ENCODE assay signal across 1 cellular context in genomic region chr17:72632026-72632684, GRCh38.
A peak's percentile ranks its signal among the peaks of the same experiment; 100 is the strongest.
TF ChIP-seq lines count a peak whose summit lies in the region.

No MANE protein-coding gene starts in this region.

TF ChIP-seq in HepG2, 621 proteins besides CTCF, POLR2A, EP300 and RAD21 (continued from another document and continues in another):
- TF ChIP-seq IKZF1 (IDR thresholded peaks at IDR 0.05) (no peak), TBX2 (CRISPR knock-in tag; IDR thresholded peaks at IDR 0.05; ENCODE audit: borderline replicate concordance) (peak; percentile 99), ZNF235 (CRISPR knock-in tag; IDR thresholded peaks at IDR 0.05; ENCODE audit: borderline replicate concordance) (no peak), ZNF432 (CRISPR knock-in tag; IDR thresholded peaks at IDR 0.05; ENCODE audit: borderline replicate concordance) (no peak), GZF1 (CRISPR knock-in tag; IDR thresholded peaks at IDR 0.05) (0 out of 2 replicates have a peak, but pooled peaks have one; percentile 48), MBD4 (IDR thresholded peaks at IDR 0.05; ENCODE audit: borderline replicate concordance, low read length) (no peak), SP2 (CRISPR knock-in tag; IDR thresholded peaks at IDR 0.05) (no peak), RBFOX2 (IDR thresholded peaks at IDR 0.05; ENCODE audit: low read depth, low read length) (peak; percentile 38; the same call in 1 of the 2 replicates), CEBPG (CRISPR knock-in tag; IDR thresholded peaks at IDR 0.05) (peak; percentile 74), HNRNPK (IDR thresholded peaks at IDR 0.05; ENCODE audit: low read depth, low read length, poor library complexity, severe bottlenecking) (no peak), ZNF3 (CRISPR knock-in tag; IDR thresholded peaks at IDR 0.05) (no peak), U2AF2 (IDR thresholded peaks at IDR 0.05; ENCODE audit: low read depth, low read length) (no peak), CENPX (CRISPR knock-in tag; IDR thresholded peaks at IDR 0.05) (no peak), ZNF12 (CRISPR knock-in tag; IDR thresholded peaks at IDR 0.05) (peak; percentile 55; the same call in 1 of the 2 replicates), TFDP1 (CRISPR knock-in tag; IDR thresholded peaks at IDR 0.05; ENCODE audit: borderline replicate concordance) (peak; percentile 78; the same call in 1 of the 2 replicates), ARNT2 (CRISPR knock-in tag; IDR thresholded peaks at IDR 0.05; ENCODE audit: low read depth) (peak; percentile 58; the same call in 1 of the 2 replicates), TOPORS (CRISPR knock-in tag; IDR thresholded peaks at IDR 0.05) (no peak), ARNT (IDR thresholded peaks at IDR 0.05) (no peak), ZNF775 (CRISPR knock-in tag; IDR thresholded peaks at IDR 0.05; ENCODE audit: borderline replicate concordance) (no peak), MAX (IDR thresholded peaks at IDR 0.05) (peak; percentile 88), RFX5 (IDR thresholded peaks at IDR 0.05; ENCODE audit: low read depth, low read length) (no peak), ZBTB7B (CRISPR knock-in tag; IDR thresholded peaks at IDR 0.05) (peak; percentile 91; the same call in 1 of the 2 replicates), HINFP (CRISPR knock-in tag; IDR thresholded peaks at IDR 0.05; ENCODE audit: low read depth) (0 out of 2 replicates have a peak, but pooled peaks have one; percentile 51), ZNF256 (CRISPR knock-in tag; conservative IDR thresholded peaks at IDR 0.05) (no peak), RFXAP (CRISPR knock-in tag; IDR thresholded peaks at IDR 0.05; ENCODE audit: borderline replicate concordance) (peak; percentile 45; the same call in 1 of the 2 replicates), ZXDC (CRISPR knock-in tag; IDR thresholded peaks at IDR 0.05) (peak; percentile 87; the same call in 1 of the 2 replicates), ZNF672 (CRISPR knock-in tag; IDR thresholded peaks at IDR 0.05) (no peak), PCBP2 (optimal IDR thresholded peaks at IDR 0.05; ENCODE audit: low read depth, low read length, poor library complexity, severe bottlenecking) (no peak), BCL6 (CRISPR knock-in tag; IDR thresholded peaks at IDR 0.05) (peak; percentile 97), SMAD3 (CRISPR knock-in tag; IDR thresholded peaks at IDR 0.05) (peak; percentile 98), ZNF572 (CRISPR knock-in tag; IDR thresholded peaks at IDR 0.05) (no peak), ZNF777 (CRISPR knock-in tag; IDR thresholded peaks at IDR 0.05) (no peak), ZNF550 (CRISPR knock-in tag; IDR thresholded peaks at IDR 0.05; ENCODE audit: borderline replicate concordance) (no peak), TGIF2 (CRISPR knock-in tag; IDR thresholded peaks at IDR 0.05) (peak; percentile 91), ZNF224 (CRISPR knock-in tag; IDR thresholded peaks at IDR 0.05) (no peak), ZNF121 (CRISPR knock-in tag; IDR thresholded peaks at IDR 0.05) (peak; percentile 61), TEAD3 (CRISPR knock-in tag; optimal IDR thresholded peaks at IDR 0.05; ENCODE audit: borderline replicate concordance) (peak; percentile 93), GATAD1 (CRISPR knock-in tag; IDR thresholded peaks at IDR 0.05) (peak; percentile 80), ARHGAP35 (CRISPR knock-in tag; IDR thresholded peaks at IDR 0.05; ENCODE audit: borderline replicate concordance) (no peak), ZNF597 (CRISPR knock-in tag; IDR thresholded peaks at IDR 0.05) (no peak), HMG20B (CRISPR knock-in tag; conservative IDR thresholded peaks at IDR 0.05) (peak; percentile 94), ZNF569 (CRISPR knock-in tag; IDR thresholded peaks at IDR 0.05; ENCODE audit: borderline replicate concordance) (no peak), TARDBP (CRISPR knock-in tag; IDR thresholded peaks at IDR 0.05) (peak; percentile 94), TFAP4 (IDR thresholded peaks at IDR 0.05; ENCODE audit: borderline replicate concordance, low read depth) (peak; percentile 80; the same call in 1 of the 2 replicates), ZNF264 (CRISPR knock-in tag; IDR thresholded peaks at IDR 0.05) (no peak; the same call in 1 of the 2 replicates), NFE2L1 (CRISPR knock-in tag; IDR thresholded peaks at IDR 0.05; ENCODE audit: borderline replicate concordance) (no peak), SETDB1 (CRISPR knock-in tag; IDR thresholded peaks at IDR 0.05; ENCODE audit: borderline replicate concordance) (no peak), PRDM4 (CRISPR knock-in tag; IDR thresholded peaks at IDR 0.05; ENCODE audit: borderline replicate concordance) (no peak), ZNF629 (CRISPR knock-in tag; conservative IDR thresholded peaks at IDR 0.05) (peak; percentile 26; the same call in 1 of the 2 replicates), GATAD2A (CRISPR knock-in tag; IDR thresholded peaks at IDR 0.05) (peak; percentile 100)
- TF ChIP-seq, protein P1, sequence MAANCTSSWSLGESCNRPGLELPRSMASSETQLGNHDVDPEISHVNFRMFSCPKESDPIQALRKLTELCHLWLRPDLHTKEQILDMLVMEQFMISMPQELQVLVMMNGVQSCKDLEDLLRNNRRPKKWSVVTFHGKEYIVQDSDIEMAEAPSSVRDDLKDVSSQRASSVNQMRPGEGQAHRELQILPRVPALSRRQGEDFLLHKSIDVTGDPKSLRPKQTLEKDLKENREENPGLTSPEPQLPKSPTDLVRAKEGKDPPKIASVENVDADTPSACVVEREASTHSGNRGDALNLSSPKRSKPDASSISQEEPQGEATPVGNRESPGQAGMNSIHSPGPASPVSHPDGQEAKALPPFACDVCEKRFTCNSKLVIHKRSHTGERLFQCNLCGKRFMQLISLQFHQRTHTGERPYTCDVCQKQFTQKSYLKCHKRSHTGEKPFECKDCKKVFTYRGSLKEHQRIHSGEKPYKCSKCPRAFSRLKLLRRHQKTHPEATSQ (CRISPR knock-in tag; IDR thresholded peaks at IDR 0.05; ENCODE audit: borderline replicate concordance) = no peak
- TF ChIP-seq, protein P2, sequence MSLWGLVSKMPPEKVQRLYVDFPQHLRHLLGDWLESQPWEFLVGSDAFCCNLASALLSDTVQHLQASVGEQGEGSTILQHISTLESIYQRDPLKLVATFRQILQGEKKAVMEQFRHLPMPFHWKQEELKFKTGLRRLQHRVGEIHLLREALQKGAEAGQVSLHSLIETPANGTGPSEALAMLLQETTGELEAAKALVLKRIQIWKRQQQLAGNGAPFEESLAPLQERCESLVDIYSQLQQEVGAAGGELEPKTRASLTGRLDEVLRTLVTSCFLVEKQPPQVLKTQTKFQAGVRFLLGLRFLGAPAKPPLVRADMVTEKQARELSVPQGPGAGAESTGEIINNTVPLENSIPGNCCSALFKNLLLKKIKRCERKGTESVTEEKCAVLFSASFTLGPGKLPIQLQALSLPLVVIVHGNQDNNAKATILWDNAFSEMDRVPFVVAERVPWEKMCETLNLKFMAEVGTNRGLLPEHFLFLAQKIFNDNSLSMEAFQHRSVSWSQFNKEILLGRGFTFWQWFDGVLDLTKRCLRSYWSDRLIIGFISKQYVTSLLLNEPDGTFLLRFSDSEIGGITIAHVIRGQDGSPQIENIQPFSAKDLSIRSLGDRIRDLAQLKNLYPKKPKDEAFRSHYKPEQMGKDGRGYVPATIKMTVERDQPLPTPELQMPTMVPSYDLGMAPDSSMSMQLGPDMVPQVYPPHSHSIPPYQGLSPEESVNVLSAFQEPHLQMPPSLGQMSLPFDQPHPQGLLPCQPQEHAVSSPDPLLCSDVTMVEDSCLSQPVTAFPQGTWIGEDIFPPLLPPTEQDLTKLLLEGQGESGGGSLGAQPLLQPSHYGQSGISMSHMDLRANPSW (CRISPR knock-in tag; IDR thresholded peaks at IDR 0.05; ENCODE audit: borderline replicate concordance) = no peak
- TF ChIP-seq, protein P3, sequence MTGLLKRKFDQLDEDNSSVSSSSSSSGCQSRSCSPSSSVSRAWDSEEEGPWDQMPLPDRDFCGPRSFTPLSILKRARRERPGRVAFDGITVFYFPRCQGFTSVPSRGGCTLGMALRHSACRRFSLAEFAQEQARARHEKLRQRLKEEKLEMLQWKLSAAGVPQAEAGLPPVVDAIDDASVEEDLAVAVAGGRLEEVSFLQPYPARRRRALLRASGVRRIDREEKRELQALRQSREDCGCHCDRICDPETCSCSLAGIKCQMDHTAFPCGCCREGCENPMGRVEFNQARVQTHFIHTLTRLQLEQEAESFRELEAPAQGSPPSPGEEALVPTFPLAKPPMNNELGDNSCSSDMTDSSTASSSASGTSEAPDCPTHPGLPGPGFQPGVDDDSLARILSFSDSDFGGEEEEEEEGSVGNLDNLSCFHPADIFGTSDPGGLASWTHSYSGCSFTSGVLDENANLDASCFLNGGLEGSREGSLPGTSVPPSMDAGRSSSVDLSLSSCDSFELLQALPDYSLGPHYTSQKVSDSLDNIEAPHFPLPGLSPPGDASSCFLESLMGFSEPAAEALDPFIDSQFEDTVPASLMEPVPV (CRISPR knock-in tag; IDR thresholded peaks at IDR 0.05) = no peak
